ENCODE assay signal across 11 cellular contexts in the genomic region with DNA sequence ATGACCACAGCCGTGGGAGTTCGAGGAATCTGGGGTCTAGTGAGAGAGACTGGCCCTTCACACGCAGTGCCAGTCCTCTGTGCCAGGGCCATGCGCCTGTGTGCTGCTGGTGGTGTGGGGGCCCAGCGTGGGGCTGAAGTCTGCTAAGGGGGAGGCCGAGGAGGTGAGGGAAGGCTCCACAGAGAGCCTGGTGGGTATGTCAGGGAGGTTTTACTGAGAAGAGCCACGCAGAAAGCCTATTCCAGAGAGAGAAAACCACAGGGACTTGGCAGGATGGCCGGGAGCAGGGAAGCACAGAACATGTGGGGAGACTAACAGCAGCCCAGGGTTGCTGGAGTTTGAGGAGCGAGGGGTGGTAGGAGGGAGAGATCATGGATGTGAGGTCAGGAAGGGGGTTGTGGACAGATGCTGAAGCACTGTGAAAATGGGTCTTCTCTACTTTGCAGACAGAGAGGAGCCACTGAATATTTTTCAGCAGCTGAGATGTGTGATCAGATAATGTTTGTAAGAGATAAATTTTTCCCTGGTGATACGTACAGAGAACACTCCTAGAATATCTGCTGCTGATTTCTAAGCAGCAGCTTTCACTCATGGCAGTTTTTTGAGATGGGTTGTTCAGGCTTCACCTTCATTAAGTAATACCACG. TPM values are rescaled to one million over a fixed set of nuclear protein-coding genes. Genes with fewer than 3 reads are reported as not detected.
A peak's percentile ranks its signal among the peaks of the same experiment; 100 is the strongest.
DNase-seq lines count a peak whose midpoint lies in the region; ATAC-seq and TF ChIP-seq lines count a peak whose summit lies in the region.
"Had no signal": no experiment of that assay in that cellular context is flagged by ENCODE, and none has a peak within 500 bp of the region (broad histone marks: within the 10 kb centered on the region; RNA-seq: fewer than 3 reads in every experiment).

No MANE protein-coding gene starts in this region.

- no peaks in the 10 kb centered on the region for H3K9me3 Mint-ChIP-seq in stimulated activated naive B cell treated with anti-CD40 and anti-IgM and Interleukin-4, amounts not matched to agents 10 μg/mL and 1 μg/mL and 100 μg/mL, for 72 hours
- no peaks in the 10 kb centered on the region for H3K9me3 Mint-ChIP-seq in activated T-helper 17 cell treated with anti-CD3 and anti-CD28 coated beads, Interleukin-2, amount 50 U/mL, for 72 hours

- peak overlapping the region; percentile 52 for H3K27ac Mint-ChIP-seq in stimulated activated naive B cell treated with anti-CD40 and anti-IgM and Interleukin-4, amounts not matched to agents 10 μg/mL and 1 μg/mL and 100 μg/mL, for 72 hours
- no peak overlapping the region for H3K27ac Mint-ChIP-seq in activated T-helper 17 cell treated with anti-CD3 and anti-CD28 coated beads, Interleukin-2, amount 50 U/mL, for 72 hours

- no peaks in the 10 kb centered on the region for H3K27me3 ChIP-seq in Peyer's patch

- TF ChIP-seq POLR2A in Peyer's patch (IDR thresholded peaks at IDR 0.05) (no peak), erythroblast (IDR thresholded peaks at IDR 0.05; ENCODE audit: low read length) (no peak)

- no peaks in the 10 kb centered on the region for H3K9me3 ChIP-seq in Peyer's patch

- peak overlapping the region in 3 of 4 donors; percentile 1 to 59 (median 7) for H3K27ac ChIP-seq in Peyer's patch
- H3K27ac ChIP-seq: epithelial cell of prostate had no signal

- H3K4me1 Mint-ChIP-seq in stimulated activated naive B cell treated with anti-CD40 and anti-IgM and Interleukin-4, amounts not matched to agents 10 μg/mL and 1 μg/mL and 100 μg/mL, for 72 hours, result peaks cover 0 to 18% of the 10 kb centered on the region in 2 donors
- H3K4me1 Mint-ChIP-seq in activated T-helper 17 cell treated with anti-CD3 and anti-CD28 coated beads, Interleukin-2, amount 50 U/mL, for 72 hours, result peaks cover 5% of the 10 kb centered on the region

- peak overlapping the region in 1 of 2 donors; percentile 29 for H3K4me3 Mint-ChIP-seq in stimulated activated naive B cell treated with anti-CD40 and anti-IgM and Interleukin-4, amounts not matched to agents 10 μg/mL and 1 μg/mL and 100 μg/mL, for 72 hours
- no peak overlapping the region for H3K4me3 Mint-ChIP-seq in activated T-helper 17 cell treated with anti-CD3 and anti-CD28 coated beads, Interleukin-2, amount 50 U/mL, for 72 hours

- H3K36me3 ChIP-seq in Peyer's patch, result peaks cover 0 to 4% (median 0%) of the 10 kb centered on the region in 3 donors

- peaks cover 14 to 16% of the 10 kb centered on the region in 2 donors for H3K36me3 Mint-ChIP-seq in stimulated activated naive B cell treated with anti-CD40 and anti-IgM and Interleukin-4, amounts not matched to agents 10 μg/mL and 1 μg/mL and 100 μg/mL, for 72 hours
- H3K36me3 Mint-ChIP-seq in activated T-helper 17 cell treated with anti-CD3 and anti-CD28 coated beads, Interleukin-2, amount 50 U/mL, for 72 hours (ENCODE audit: low read depth), result peaks cover 17% of the 10 kb centered on the region

- ATAC-seq in GM19452 (IDR thresholded peaks at IDR 0.05; ENCODE audit: unreplicated experiment), result peak; percentile 2
- ATAC-seq in stimulated activated naive B cell treated with anti-CD40 and anti-IgM and Interleukin-4, amounts not matched to agents 10 μg/mL and 1 μg/mL and 100 μg/mL, for 72 hours (replicated peaks), result peak in 1 of 2 donors; percentile 4
- ATAC-seq in activated T-helper 17 cell treated with anti-CD3 and anti-CD28 coated beads, Interleukin-2, amount 50 U/mL, for 72 hours (replicated peaks), result no peak
- ATAC-seq: naive thymus-derived CD8-positive, alpha-beta T cell had no signal

- peaks cover 0 to 12% (median 8%) of the 10 kb centered on the region in 4 donors for H3K4me1 ChIP-seq in Peyer's patch

- no peak overlapping the region for H3K4me3 ChIP-seq in Peyer's patch

- in situ Hi-C loops in KBM-7 (cut with MboI; ENCODE audit: low pct_unique_long_range_greater_than_20kb, low sequenced_read_pairs), result no loop called here

- intact Hi-C loops in cardiac septum (cut with DNase I), result no loop called here

- TF ChIP-seq CTCF in Peyer's patch (IDR thresholded peaks at IDR 0.05), result no peak

- DNase-seq in Peyer's patch, result peak in 1 of 3 donors; percentile 44
- peak; percentile 79 for DNase-seq in cardiac septum (ENCODE audit: low spot score)
- DNase-seq in stimulated activated naive B cell treated with anti-CD40 and anti-IgM and Interleukin-4, amounts not matched to agents 10 μg/mL and 1 μg/mL and 100 μg/mL, for 72 hours, result no peak
- DNase-seq in KBM-7, result no peak
- DNase-seq in erythroblast (lab: John Stamatoyannopoulos, UW), result no peak
- DNase-seq: activated effector memory CD4-positive, alpha-beta T cell treated with Interleukin-2 at 50 U/mL for 16 hours; NCI-H1048 had no signal

- no peaks in the 10 kb centered on the region for H3K27me3 Mint-ChIP-seq in stimulated activated naive B cell treated with anti-CD40 and anti-IgM and Interleukin-4, amounts not matched to agents 10 μg/mL and 1 μg/mL and 100 μg/mL, for 72 hours
- no peaks in the 10 kb centered on the region for H3K27me3 Mint-ChIP-seq in activated T-helper 17 cell treated with anti-CD3 and anti-CD28 coated beads, Interleukin-2, amount 50 U/mL, for 72 hours
- H3K27me3 Mint-ChIP-seq: naive thymus-derived CD8-positive, alpha-beta T cell had no signal

RNA-seq across cellular contexts. Expression of gene DUSP22, which starts 35.4 kb away (rescaled TPM):
- 10 to 100 TPM; 34.7 to 75.9 (median 48.5) TPM for total RNA-seq in Peyer's patch
- 49.2 TPM for total RNA-seq in cardiac septum
- total RNA-seq in activated T-helper 17 cell treated with anti-CD3 and anti-CD28 coated beads, Interleukin-2, amount 50 U/mL, for 72 hours, result 10 to 100 TPM; 23.3 to 27.4 TPM
